Comparison of ENCODE assay signal across 1 cellular context in the genomic region with DNA sequence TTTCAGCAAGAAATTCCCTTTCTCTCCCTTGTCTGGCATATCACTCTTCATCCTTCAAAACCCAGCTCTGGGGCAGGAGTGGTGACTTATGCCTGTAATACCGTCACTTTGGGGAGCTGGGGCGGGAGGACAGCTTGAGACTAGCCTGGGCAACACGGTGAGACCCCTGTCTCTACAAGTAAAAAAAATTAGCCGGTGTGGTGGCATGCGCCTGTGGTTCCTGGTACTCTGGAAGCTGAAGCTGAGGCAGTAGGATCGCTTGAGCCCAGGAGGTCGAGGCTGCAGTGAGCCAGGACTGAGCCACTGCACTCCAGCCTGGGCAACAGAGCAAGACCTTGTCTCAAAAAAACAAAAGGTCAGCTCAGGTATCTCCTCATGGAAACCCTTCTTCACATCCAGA.
TF ChIP-seq lines count a peak whose summit lies in the region.

No MANE protein-coding gene starts in this region.

TF ChIP-seq in GM12878, 131 proteins besides CTCF, POLR2A, EP300 and RAD21:
- TF ChIP-seq, protein P1, sequence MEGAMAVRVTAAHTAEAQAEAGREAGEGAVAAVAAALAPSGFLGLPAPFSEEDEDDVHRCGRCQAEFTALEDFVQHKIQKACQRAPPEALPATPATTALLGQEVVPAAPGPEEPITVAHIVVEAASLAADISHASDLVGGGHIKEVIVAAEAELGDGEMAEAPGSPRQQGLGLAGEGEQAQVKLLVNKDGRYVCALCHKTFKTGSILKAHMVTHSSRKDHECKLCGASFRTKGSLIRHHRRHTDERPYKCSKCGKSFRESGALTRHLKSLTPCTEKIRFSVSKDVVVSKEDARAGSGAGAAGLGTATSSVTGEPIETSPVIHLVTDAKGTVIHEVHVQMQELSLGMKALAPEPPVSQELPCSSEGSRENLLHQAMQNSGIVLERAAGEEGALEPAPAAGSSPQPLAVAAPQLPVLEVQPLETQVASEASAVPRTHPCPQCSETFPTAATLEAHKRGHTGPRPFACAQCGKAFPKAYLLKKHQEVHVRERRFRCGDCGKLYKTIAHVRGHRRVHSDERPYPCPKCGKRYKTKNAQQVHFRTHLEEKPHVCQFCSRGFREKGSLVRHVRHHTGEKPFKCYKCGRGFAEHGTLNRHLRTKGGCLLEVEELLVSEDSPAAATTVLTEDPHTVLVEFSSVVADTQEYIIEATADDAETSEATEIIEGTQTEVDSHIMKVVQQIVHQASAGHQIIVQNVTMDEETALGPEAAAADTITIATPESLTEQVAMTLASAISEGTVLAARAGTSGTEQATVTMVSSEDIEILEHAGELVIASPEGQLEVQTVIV (IDR thresholded peaks at IDR 0.05; ENCODE audit: borderline replicate concordance, partially characterized antibody) = no peak
- TF ChIP-seq MTA3 (IDR thresholded peaks at IDR 0.05; ENCODE audit: borderline replicate concordance, low read length) (0 out of 2 replicates have a peak, but pooled peaks have one; percentile 13), SMAD5 (IDR thresholded peaks at IDR 0.05; ENCODE audit: low read depth) (0 out of 2 replicates have a peak, but pooled peaks have one; percentile 11)
